23 cellular contexts compared by ENCODE assay signal in the genomic region with DNA sequence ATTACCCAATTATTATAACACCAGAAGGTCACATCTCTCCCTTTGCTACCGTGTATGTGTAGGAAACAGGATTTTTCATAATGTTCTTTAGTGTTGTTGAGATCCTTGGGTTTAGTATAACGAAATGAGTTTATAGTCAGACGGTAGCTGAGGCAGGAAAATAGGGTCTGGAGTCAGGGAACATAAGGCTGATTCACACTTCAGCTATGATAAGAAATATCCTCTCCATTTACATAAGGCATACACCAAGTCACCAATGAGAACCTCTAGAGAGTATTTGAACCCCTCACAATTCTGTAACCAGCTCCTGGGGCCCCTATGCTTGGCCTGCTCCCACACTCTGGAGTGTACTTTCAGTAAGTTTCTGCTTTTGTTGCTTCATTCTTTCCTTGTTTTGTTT.
"Had no signal": no experiment of that assay in that cellular context is flagged by ENCODE, and none has a peak within 500 bp of the region (broad histone marks: within the 10 kb centered on the region; RNA-seq: fewer than 3 reads in every experiment).

No MANE protein-coding gene starts in this region.

- H3K4me3 ChIP-seq: PC-9 had no signal

- H3K9me3 Mint-ChIP-seq: activated CD4-positive, alpha-beta memory T cell treated with anti-CD3 and anti-CD28 coated beads for 36 hours; activated CD4-positive, alpha-beta T cell treated with anti-CD3 and anti-CD28 coated beads, Interleukin-2, amount 10 ng/mL, durations not matched to agents 7 days and 5 days; activated naive CD4-positive, alpha-beta T cell treated with anti-CD3 and anti-CD28 coated beads for 36 hours; activated T-cell treated with anti-CD3 and anti-CD28 coated beads, Interleukin-2, amount 50 U/mL, for 4 hours; activated T-helper 17 cell treated with anti-CD3 and anti-CD28 coated beads, Interleukin-2, amount 50 U/mL, for 72 hours; central memory CD8-positive, alpha-beta T cell; T-cell had no signal

- H3K4me1 Mint-ChIP-seq: central memory CD8-positive, alpha-beta T cell had no signal

- DNase-seq: activated CD4-positive, alpha-beta memory T cell treated with anti-CD3 and anti-CD28 coated beads for 36 hours; activated CD4-positive, alpha-beta T cell treated with anti-CD3 and anti-CD28 coated beads, Interleukin-2, amount 10 ng/mL, durations not matched to agents 7 days and 5 days; activated CD4-positive, CD25-positive, alpha-beta regulatory T cell; activated CD8-positive, alpha-beta memory T cell treated with anti-CD3 and anti-CD28 coated beads for 24 hours; activated gamma-delta T cell; activated naive CD4-positive, alpha-beta T cell treated with anti-CD3 and anti-CD28 coated beads for 36 hours; activated T-cell treated with anti-CD3 and anti-CD28 coated beads, Interleukin-2, amount 50 U/mL, for 4 hours; anterior cingulate cortex; MM.1S; NCI-H1105; NCI-H1436; NCI-H1694 treated with DMSO at 0.1 percent for 48 hours; NCI-H2029 treated with DMSO at 0.1 percent for 48 hours; NCI-H524; PC-9; SHP77 treated with DMSO at 0.1 percent for 48 hours; T-cell; T1000 had no signal

- H3K9ac ChIP-seq: KMS-11 had no signal

- ATAC-seq: activated T-cell treated with anti-CD3 and anti-CD28 coated beads, Interleukin-2, amount 50 U/mL, for 4 hours; activated T-helper 17 cell treated with anti-CD3 and anti-CD28 coated beads, Interleukin-2, amount 50 U/mL, for 72 hours; T-cell had no signal

- H2AFZ ChIP-seq: PC-9 had no signal

- H3K27ac Mint-ChIP-seq: activated CD4-positive, alpha-beta memory T cell treated with anti-CD3 and anti-CD28 coated beads for 36 hours; activated CD4-positive, alpha-beta T cell treated with anti-CD3 and anti-CD28 coated beads, Interleukin-2, amount 10 ng/mL, durations not matched to agents 7 days and 5 days; activated naive CD4-positive, alpha-beta T cell treated with anti-CD3 and anti-CD28 coated beads for 36 hours; activated naive CD8-positive, alpha-beta T cell; activated T-helper 17 cell treated with anti-CD3 and anti-CD28 coated beads, Interleukin-2, amount 50 U/mL, for 72 hours; T-cell had no signal

- H3K4me3 Mint-ChIP-seq: activated CD4-positive, alpha-beta memory T cell treated with anti-CD3 and anti-CD28 coated beads for 36 hours; activated CD4-positive, alpha-beta T cell treated with anti-CD3 and anti-CD28 coated beads, Interleukin-2, amount 10 ng/mL, durations not matched to agents 7 days and 5 days; activated naive CD4-positive, alpha-beta T cell treated with anti-CD3 and anti-CD28 coated beads for 36 hours; activated naive CD8-positive, alpha-beta T cell; activated T-cell treated with anti-CD3 and anti-CD28 coated beads, Interleukin-2, amount 50 U/mL, for 4 hours; activated T-helper 17 cell treated with anti-CD3 and anti-CD28 coated beads, Interleukin-2, amount 50 U/mL, for 72 hours; central memory CD8-positive, alpha-beta T cell; T-cell had no signal

- FAIRE-seq: TTC549 had no signal

- H3K36me3 Mint-ChIP-seq: activated CD4-positive, alpha-beta memory T cell treated with anti-CD3 and anti-CD28 coated beads for 36 hours; activated naive CD8-positive, alpha-beta T cell; T-cell had no signal

- H3K27me3 Mint-ChIP-seq: activated CD4-positive, alpha-beta memory T cell treated with anti-CD3 and anti-CD28 coated beads for 36 hours; activated CD4-positive, alpha-beta T cell treated with anti-CD3 and anti-CD28 coated beads, Interleukin-2, amount 10 ng/mL, durations not matched to agents 7 days and 5 days; activated naive CD8-positive, alpha-beta T cell; activated T-helper 17 cell treated with anti-CD3 and anti-CD28 coated beads, Interleukin-2, amount 50 U/mL, for 72 hours had no signal

- H3K4me2 ChIP-seq: KMS-11, PC-9 had no signal

- H3K27ac ChIP-seq: KMS-11, PC-9 had no signal
